In the genomic region with DNA sequence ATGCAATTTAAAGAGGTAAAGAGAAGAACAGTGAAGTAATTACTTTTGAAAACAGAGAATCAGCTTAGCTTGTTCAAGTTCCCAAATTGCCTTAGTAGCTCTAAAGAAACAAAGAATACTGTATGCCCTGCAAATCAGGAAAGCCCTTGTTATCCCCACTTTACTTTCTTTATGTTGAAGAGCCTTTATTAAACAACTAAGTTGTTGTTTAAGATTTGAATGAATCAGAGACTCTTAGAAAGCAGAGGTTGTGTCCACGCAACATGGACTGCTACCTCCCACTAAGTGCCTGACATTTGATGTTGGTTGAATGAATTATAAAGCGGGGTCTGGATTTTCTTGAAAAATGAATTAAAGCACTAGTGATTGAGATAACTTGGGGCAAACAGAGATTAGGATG, we compare ENCODE assay signal across 15 cellular contexts.
DNase-seq lines count a peak whose midpoint lies in the region; ATAC-seq and TF ChIP-seq lines count a peak whose summit lies in the region.
"Had no signal": no experiment of that assay in that cellular context is flagged by ENCODE, and none has a peak within 500 bp of the region (broad histone marks: within the 10 kb centered on the region; RNA-seq: fewer than 3 reads in every experiment).

No MANE protein-coding gene starts in this region.

- peaks cover 7% of the 10 kb centered on the region for H3K9me3 Mint-ChIP-seq in chondrocyte (ENCODE audit: low read depth)
- H3K9me3 Mint-ChIP-seq: H9 had no signal

- H3K36me3 Mint-ChIP-seq in chondrocyte (ENCODE audit: low read depth): peaks cover 4% of the 10 kb centered on the region
- H3K36me3 Mint-ChIP-seq: CD4-positive, alpha-beta memory T cell had no signal

- DNase-seq in NCI-H1436 (lab: John Stamatoyannopoulos, UW) (peak; percentile 23), SK-MEL-5 (ENCODE audit: low read depth, low spot score) (peak; percentile 65), chondrocyte (ENCODE audit: low spot score) (no peak), smooth muscle cell (lab: John Stamatoyannopoulos, UW; ENCODE audit: unreplicated experiment) (no peak), NCI-H446 treated with DMSO at 0.1 percent for 48 hours (lab: John Stamatoyannopoulos, UW) (no peak)
- no peak for DNase-seq in activated CD4-positive, alpha-beta T cell treated with anti-CD3 and anti-CD28 coated beads for 4 hours
- DNase-seq: BE2C; CD4-positive, alpha-beta memory T cell; COR-L47; DMS153; DMS79 treated with DMSO at 0.1 percent for 48 hours; GOT3; H9 had no signal

- ATAC-seq in GM19023 (IDR thresholded peaks at IDR 0.05; ENCODE audit: unreplicated experiment): no peak

- peak overlapping the region; percentile 16 for H2AFZ ChIP-seq in smooth muscle cell (ENCODE audit: low read depth)

- no peaks in the 10 kb centered on the region for H3K27me3 ChIP-seq in smooth muscle cell (ENCODE audit: low read depth)

- peak overlapping the region; percentile 53 for H3K4me2 ChIP-seq in smooth muscle cell

- no peaks in the 10 kb centered on the region for H3K79me2 ChIP-seq in smooth muscle cell (ENCODE audit: low read depth)

- no peaks in the 10 kb centered on the region for H3K36me3 ChIP-seq in smooth muscle cell (ENCODE audit: low read depth)
- H3K36me3 ChIP-seq: BE2C had no signal

- H4K20me1 ChIP-seq in smooth muscle cell (ENCODE audit: low read depth): no peaks in the 10 kb centered on the region

- H3K9ac ChIP-seq in smooth muscle cell (ENCODE audit: low read depth): no peak overlapping the region

- no peak overlapping the region for H3K4me3 Mint-ChIP-seq in chondrocyte (ENCODE audit: unreplicated experiment)
- H3K4me3 Mint-ChIP-seq: CD4-positive, alpha-beta memory T cell; H9 had no signal

- H3K27ac Mint-ChIP-seq in chondrocyte (ENCODE audit: unreplicated experiment): peak overlapping the region; percentile 74
- H3K27ac Mint-ChIP-seq: CD4-positive, alpha-beta memory T cell had no signal

- no peaks in the 10 kb centered on the region for H3K9me3 ChIP-seq in smooth muscle cell (replicated peaks; ENCODE audit: low read depth)
- H3K9me3 ChIP-seq: BE2C had no signal

- peaks cover 21% of the 10 kb centered on the region for H3K4me1 ChIP-seq in smooth muscle cell (ENCODE audit: low read depth)
- H3K4me1 ChIP-seq: BE2C had no signal

- H3K4me3 ChIP-seq in smooth muscle cell: no peak overlapping the region

- H3F3A ChIP-seq in smooth muscle cell (ENCODE audit: low read depth): no peaks in the 10 kb centered on the region

- in situ Hi-C loops in SK-MEL-5 (cut with HindIII; ENCODE audit: low pct_unique_long_range_greater_than_20kb, low sequenced_read_pairs): no loop called here

- peaks cover 61% of the 10 kb centered on the region for H3K4me1 Mint-ChIP-seq in chondrocyte (ENCODE audit: low read depth)
- H3K4me1 Mint-ChIP-seq: CD4-positive, alpha-beta memory T cell had no signal

- TF ChIP-seq CTCF in chondrocyte (IDR thresholded peaks at IDR 0.05) (no peak), smooth muscle cell (IDR thresholded peaks at IDR 0.05; ENCODE audit: borderline replicate concordance, insufficient read depth, poor library complexity, severe bottlenecking) (no peak)

- no peaks in the 10 kb centered on the region for H3K27me3 Mint-ChIP-seq in chondrocyte (ENCODE audit: low read depth)
- H3K27me3 Mint-ChIP-seq: CD4-positive, alpha-beta memory T cell had no signal

- WGBS in smooth muscle cell (ENCODE audit: low lambda C conversion rate): 49% methylated on average over 2 of the region's 2 CpGs

- H3K27ac ChIP-seq in smooth muscle cell (ENCODE audit: low read depth): peak overlapping the region; percentile 57
- H3K27ac ChIP-seq: C4-2B had no signal

Comparison
In these comparisons a context has a peak if more than half of its experiments do, and no peak if none do; other contexts are left out.
1. DNase-seq: peak in NCI-H1436 (single experiment) and SK-MEL-5 (single experiment); none in chondrocyte (single experiment), smooth muscle cell (single experiment), NCI-H446 treated with DMSO at 0.1 percent for 48 hours (single experiment) and activated CD4-positive, alpha-beta T cell treated with anti-CD3 and anti-CD28 coated beads for 4 hours (0 of 2).